ENCODE assay signal across 1 cellular context in genomic region chr1:109531205-109531779, GRCh38.
TF ChIP-seq lines count a peak whose summit lies in the region.

No MANE protein-coding gene starts in this region.

TF ChIP-seq in H1, 55 proteins besides CTCF, POLR2A, EP300 and RAD21:
- TF ChIP-seq ASH2L (IDR thresholded peaks at IDR 0.05; ENCODE audit: low read length) (no peak), CHD2 (IDR thresholded peaks at IDR 0.05; ENCODE audit: low read length) (no peak), SIX5 (IDR thresholded peaks at IDR 0.05; ENCODE audit: low read depth, low read length) (no peak), RFX5 (IDR thresholded peaks at IDR 0.05; ENCODE audit: borderline replicate concordance, low read depth, low read length) (no peak), SP4 (IDR thresholded peaks at IDR 0.05; ENCODE audit: low read length) (no peak), EGR1 (IDR thresholded peaks at IDR 0.05; ENCODE audit: borderline replicate concordance, low read depth, low read length) (no peak), SUZ12 (IDR thresholded peaks at IDR 0.05; ENCODE audit: low read length) (no peak), CTBP2 (IDR thresholded peaks at IDR 0.05; ENCODE audit: borderline replicate concordance, insufficient read depth, insufficient read length, low read length) (no peak), NANOG (IDR thresholded peaks at IDR 0.05; ENCODE audit: insufficient read depth, low read depth, low read length, poor library complexity, severe bottlenecking) (no peak)
